ENCODE assay signal across 1 cellular context in genomic region chr11:36469063-36469462, GRCh38.
TF ChIP-seq lines count a peak whose summit lies in the region.

No MANE protein-coding gene starts in this region.

TF ChIP-seq in HEK293, 187 proteins besides CTCF, POLR2A, EP300 and RAD21 (continued from another document):
- TF ChIP-seq, protein P1, sequence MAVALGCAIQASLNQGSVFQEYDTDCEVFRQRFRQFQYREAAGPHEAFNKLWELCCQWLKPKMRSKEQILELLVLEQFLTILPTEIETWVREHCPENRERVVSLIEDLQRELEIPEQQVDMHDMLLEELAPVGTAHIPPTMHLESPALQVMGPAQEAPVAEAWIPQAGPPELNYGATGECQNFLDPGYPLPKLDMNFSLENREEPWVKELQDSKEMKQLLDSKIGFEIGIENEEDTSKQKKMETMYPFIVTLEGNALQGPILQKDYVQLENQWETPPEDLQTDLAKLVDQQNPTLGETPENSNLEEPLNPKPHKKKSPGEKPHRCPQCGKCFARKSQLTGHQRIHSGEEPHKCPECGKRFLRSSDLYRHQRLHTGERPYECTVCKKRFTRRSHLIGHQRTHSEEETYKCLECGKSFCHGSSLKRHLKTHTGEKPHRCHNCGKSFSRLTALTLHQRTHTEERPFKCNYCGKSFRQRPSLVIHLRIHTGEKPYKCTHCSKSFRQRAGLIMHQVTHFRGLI (tag by site-specific recombination; IDR thresholded peaks at IDR 0.05), result peak; percentile 52; the same call in 1 of the 2 replicates
